ENCODE assay signal across 1 cellular context in the genomic region with DNA sequence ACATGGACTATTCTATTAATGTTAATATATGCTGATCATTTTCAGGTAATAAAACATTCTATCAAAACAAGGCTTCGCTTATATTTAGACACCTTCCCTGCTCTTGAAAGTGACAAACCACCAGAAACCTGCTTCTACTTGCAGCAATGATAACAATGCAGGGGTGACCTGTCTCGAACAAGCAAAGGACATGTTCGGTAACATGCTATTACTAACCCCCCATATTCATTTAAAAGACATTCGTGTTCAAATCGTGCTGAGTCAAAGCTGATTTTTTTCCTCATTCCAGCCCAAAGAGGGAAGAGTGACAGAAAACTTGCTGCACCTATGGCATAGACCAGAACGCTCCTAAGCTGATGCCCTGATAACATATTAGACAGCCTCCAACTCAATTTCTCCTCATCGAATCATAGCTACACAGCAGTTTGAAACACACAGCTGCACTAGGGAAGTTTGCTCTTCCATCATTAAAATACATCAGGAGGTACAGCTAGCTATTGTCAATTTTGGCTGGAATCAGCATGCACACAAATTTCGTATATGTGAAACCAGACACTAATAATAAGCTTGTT.
TF ChIP-seq lines count a peak whose summit lies in the region.

No MANE protein-coding gene starts in this region.

TF ChIP-seq in IMR-90, 13 proteins besides CTCF, POLR2A, EP300 and RAD21:
- TF ChIP-seq NFE2L2 (IDR thresholded peaks at IDR 0.05; ENCODE audit: low read depth, low read length) (no peak), FOS (IDR thresholded peaks at IDR 0.05; ENCODE audit: low read depth, low read length) (no peak), MXI1 (IDR thresholded peaks at IDR 0.05; ENCODE audit: borderline replicate concordance, low read depth, low read length) (no peak), CEBPB (IDR thresholded peaks at IDR 0.05; ENCODE audit: low read depth, low read length) (no peak)
TF ChIP-seq in IMR-90: peak in this region for 0.
